1 cellular context compared by ENCODE assay signal in the genomic region with DNA sequence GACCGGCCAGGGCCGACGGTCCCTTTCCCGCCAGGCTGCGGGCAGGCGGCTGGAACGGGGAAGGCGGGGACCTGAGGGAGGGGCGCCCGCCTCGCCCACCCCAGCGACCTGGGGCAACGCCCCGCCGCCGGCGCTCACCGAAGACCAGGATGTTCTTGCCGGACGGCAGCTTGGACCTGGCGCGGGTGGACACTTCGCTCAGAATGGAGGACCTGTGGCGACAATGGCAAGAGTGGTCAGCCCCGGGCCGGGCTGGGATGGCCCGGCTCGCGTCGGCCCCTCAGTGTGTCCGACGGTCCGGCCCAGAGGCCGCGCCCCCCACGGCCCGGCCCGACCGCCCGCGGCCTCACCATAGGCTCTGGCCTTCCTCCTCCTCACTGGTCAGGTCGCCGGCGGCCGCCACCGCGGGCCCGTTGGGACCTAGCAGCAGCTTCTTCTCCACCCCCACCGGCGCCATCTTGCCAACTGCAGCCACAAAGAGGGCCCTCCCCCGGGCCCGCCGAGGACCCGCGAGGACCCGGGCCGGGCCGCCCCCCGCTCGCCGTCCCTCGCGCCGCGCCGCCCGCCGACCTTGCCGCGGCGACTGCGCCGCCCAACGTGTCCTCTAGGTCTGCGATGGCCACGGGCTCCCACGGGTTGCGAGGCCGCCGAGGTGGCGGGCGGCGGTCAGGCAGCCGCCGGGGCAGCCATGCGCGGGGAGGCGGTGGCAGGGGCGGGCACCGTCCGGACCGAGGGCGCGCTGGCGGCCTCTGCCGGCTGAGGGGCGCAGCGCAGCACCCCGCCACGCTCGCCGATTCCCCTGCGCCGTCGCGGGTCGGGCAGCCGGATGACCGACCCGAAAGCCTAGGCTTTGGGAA.
TF ChIP-seq lines count a peak whose summit lies in the region.

A gene (minus strand): TSS at position 475 of the 857 bp plus-strand sequence. CDS start 18 bp downstream, at position 457.

TF ChIP-seq in HepG2, 621 proteins besides CTCF, POLR2A, EP300 and RAD21 (continued from another document and continues in another):
- TF ChIP-seq FOSL1 (CRISPR knock-in tag; IDR thresholded peaks at IDR 0.05; ENCODE audit: borderline replicate concordance) (0 out of 2 replicates have a peak, but pooled peaks have one; percentile 14), IKZF1 (IDR thresholded peaks at IDR 0.05) (no peak), KAT2B (IDR thresholded peaks at IDR 0.05; ENCODE audit: borderline replicate concordance, low read depth, low read length) (no peak), ZSCAN29 (CRISPR knock-in tag; conservative IDR thresholded peaks at IDR 0.05) (no peak; the same call in 1 of the 2 replicates), ZNF569 (CRISPR knock-in tag; IDR thresholded peaks at IDR 0.05; ENCODE audit: borderline replicate concordance) (no peak; the same call in 1 of the 2 replicates), ELF1 (CRISPR knock-in tag; IDR thresholded peaks at IDR 0.05) (no peak), CBFB (CRISPR knock-in tag; IDR thresholded peaks at IDR 0.05) (0 out of 2 replicates have a peak, but pooled peaks have one; percentile 13), THYN1 (CRISPR knock-in tag; IDR thresholded peaks at IDR 0.05; ENCODE audit: borderline replicate concordance, low read depth) (no peak), ZNF562 (CRISPR knock-in tag; IDR thresholded peaks at IDR 0.05; ENCODE audit: borderline replicate concordance) (peak; percentile 58; the same call in 1 of the 2 replicates), SOX5 (CRISPR knock-in tag; IDR thresholded peaks at IDR 0.05; ENCODE audit: borderline replicate concordance) (no peak), PHB2 (IDR thresholded peaks at IDR 0.05; ENCODE audit: partially characterized antibody) (no peak), ZNF136 (CRISPR knock-in tag; IDR thresholded peaks at IDR 0.05; ENCODE audit: low read depth) (no peak), ATAD3A (CRISPR knock-in tag; IDR thresholded peaks at IDR 0.05) (no peak), GATA4 (IDR thresholded peaks at IDR 0.05; ENCODE audit: borderline replicate concordance, low read depth) (peak; percentile 57; the same call in 1 of the 2 replicates), RBAK (CRISPR knock-in tag; IDR thresholded peaks at IDR 0.05) (no peak), GTF3A (CRISPR knock-in tag; conservative IDR thresholded peaks at IDR 0.05) (0 out of 2 replicates have a peak, but pooled peaks have one; percentile 62), SNAI1 (CRISPR knock-in tag; IDR thresholded peaks at IDR 0.05; ENCODE audit: borderline replicate concordance) (no peak)
- TF ChIP-seq, protein P1, sequence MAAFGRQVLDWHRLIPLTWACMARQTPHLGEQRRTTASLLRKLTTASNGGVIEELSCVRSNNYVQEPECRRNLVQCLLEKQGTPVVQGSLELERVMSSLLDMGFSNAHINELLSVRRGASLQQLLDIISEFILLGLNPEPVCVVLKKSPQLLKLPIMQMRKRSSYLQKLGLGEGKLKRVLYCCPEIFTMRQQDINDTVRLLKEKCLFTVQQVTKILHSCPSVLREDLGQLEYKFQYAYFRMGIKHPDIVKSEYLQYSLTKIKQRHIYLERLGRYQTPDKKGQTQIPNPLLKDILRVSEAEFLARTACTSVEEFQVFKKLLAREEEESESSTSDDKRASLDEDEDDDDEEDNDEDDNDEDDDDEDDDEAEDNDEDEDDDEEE (CRISPR knock-in tag; IDR thresholded peaks at IDR 0.05): no peak; the same call in 1 of the 2 replicates
- TF ChIP-seq, protein P2, sequence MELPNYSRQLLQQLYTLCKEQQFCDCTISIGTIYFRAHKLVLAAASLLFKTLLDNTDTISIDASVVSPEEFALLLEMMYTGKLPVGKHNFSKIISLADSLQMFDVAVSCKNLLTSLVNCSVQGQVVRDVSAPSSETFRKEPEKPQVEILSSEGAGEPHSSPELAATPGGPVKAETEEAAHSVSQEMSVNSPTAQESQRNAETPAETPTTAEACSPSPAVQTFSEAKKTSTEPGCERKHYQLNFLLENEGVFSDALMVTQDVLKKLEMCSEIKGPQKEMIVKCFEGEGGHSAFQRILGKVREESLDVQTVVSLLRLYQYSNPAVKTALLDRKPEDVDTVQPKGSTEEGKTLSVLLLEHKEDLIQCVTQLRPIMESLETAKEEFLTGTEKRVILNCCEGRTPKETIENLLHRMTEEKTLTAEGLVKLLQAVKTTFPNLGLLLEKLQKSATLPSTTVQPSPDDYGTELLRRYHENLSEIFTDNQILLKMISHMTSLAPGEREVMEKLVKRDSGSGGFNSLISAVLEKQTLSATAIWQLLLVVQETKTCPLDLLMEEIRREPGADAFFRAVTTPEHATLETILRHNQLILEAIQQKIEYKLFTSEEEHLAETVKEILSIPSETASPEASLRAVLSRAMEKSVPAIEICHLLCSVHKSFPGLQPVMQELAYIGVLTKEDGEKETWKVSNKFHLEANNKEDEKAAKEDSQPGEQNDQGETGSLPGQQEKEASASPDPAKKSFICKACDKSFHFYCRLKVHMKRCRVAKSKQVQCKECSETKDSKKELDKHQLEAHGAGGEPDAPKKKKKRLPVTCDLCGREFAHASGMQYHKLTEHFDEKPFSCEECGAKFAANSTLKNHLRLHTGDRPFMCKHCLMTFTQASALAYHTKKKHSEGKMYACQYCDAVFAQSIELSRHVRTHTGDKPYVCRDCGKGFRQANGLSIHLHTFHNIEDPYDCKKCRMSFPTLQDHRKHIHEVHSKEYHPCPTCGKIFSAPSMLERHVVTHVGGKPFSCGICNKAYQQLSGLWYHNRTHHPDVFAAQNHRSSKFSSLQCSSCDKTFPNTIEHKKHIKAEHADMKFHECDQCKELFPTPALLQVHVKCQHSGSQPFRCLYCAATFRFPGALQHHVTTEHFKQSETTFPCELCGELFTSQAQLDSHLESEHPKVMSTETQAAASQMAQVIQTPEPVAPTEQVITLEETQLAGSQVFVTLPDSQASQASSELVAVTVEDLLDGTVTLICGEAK (IDR thresholded peaks at IDR 0.05): no peak
- TF ChIP-seq, protein P2 (CRISPR knock-in tag; IDR thresholded peaks at IDR 0.05): peak; percentile 18; the same call in 1 of the 2 replicates
- TF ChIP-seq, protein P3, sequence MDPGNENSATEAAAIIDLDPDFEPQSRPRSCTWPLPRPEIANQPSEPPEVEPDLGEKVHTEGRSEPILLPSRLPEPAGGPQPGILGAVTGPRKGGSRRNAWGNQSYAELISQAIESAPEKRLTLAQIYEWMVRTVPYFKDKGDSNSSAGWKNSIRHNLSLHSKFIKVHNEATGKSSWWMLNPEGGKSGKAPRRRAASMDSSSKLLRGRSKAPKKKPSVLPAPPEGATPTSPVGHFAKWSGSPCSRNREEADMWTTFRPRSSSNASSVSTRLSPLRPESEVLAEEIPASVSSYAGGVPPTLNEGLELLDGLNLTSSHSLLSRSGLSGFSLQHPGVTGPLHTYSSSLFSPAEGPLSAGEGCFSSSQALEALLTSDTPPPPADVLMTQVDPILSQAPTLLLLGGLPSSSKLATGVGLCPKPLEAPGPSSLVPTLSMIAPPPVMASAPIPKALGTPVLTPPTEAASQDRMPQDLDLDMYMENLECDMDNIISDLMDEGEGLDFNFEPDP (CRISPR knock-in tag; conservative IDR thresholded peaks at IDR 0.05): 0 out of 2 replicates have a peak, but pooled peaks have one; percentile 29
- TF ChIP-seq, protein P4, sequence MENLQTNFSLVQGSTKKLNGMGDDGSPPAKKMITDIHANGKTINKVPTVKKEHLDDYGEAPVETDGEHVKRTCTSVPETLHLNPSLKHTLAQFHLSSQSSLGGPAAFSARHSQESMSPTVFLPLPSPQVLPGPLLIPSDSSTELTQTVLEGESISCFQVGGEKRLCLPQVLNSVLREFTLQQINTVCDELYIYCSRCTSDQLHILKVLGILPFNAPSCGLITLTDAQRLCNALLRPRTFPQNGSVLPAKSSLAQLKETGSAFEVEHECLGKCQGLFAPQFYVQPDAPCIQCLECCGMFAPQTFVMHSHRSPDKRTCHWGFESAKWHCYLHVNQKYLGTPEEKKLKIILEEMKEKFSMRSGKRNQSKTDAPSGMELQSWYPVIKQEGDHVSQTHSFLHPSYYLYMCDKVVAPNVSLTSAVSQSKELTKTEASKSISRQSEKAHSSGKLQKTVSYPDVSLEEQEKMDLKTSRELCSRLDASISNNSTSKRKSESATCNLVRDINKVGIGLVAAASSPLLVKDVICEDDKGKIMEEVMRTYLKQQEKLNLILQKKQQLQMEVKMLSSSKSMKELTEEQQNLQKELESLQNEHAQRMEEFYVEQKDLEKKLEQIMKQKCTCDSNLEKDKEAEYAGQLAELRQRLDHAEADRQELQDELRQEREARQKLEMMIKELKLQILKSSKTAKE (CRISPR knock-in tag; IDR thresholded peaks at IDR 0.05; ENCODE audit: borderline replicate concordance): no peak
- TF ChIP-seq, protein P5, sequence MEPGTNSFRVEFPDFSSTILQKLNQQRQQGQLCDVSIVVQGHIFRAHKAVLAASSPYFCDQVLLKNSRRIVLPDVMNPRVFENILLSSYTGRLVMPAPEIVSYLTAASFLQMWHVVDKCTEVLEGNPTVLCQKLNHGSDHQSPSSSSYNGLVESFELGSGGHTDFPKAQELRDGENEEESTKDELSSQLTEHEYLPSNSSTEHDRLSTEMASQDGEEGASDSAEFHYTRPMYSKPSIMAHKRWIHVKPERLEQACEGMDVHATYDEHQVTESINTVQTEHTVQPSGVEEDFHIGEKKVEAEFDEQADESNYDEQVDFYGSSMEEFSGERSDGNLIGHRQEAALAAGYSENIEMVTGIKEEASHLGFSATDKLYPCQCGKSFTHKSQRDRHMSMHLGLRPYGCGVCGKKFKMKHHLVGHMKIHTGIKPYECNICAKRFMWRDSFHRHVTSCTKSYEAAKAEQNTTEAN (CRISPR knock-in tag; conservative IDR thresholded peaks at IDR 0.05): 0 out of 2 replicates have a peak, but pooled peaks have one; percentile 13
- TF ChIP-seq, protein P6, sequence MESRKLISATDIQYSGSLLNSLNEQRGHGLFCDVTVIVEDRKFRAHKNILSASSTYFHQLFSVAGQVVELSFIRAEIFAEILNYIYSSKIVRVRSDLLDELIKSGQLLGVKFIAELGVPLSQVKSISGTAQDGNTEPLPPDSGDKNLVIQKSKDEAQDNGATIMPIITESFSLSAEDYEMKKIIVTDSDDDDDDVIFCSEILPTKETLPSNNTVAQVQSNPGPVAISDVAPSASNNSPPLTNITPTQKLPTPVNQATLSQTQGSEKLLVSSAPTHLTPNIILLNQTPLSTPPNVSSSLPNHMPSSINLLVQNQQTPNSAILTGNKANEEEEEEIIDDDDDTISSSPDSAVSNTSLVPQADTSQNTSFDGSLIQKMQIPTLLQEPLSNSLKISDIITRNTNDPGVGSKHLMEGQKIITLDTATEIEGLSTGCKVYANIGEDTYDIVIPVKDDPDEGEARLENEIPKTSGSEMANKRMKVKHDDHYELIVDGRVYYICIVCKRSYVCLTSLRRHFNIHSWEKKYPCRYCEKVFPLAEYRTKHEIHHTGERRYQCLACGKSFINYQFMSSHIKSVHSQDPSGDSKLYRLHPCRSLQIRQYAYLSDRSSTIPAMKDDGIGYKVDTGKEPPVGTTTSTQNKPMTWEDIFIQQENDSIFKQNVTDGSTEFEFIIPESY (CRISPR knock-in tag; IDR thresholded peaks at IDR 0.05): 0 out of 2 replicates have a peak, but pooled peaks have one; percentile 12
